Comparison of ENCODE assay signal across 11 cellular contexts in genomic region chr22:38413085-38414008, GRCh38. TPM values are rescaled to one million over a fixed set of nuclear protein-coding genes. Genes with fewer than 3 reads are reported as not detected.
A peak's percentile ranks its signal among the peaks of the same experiment; 100 is the strongest.
DNase-seq lines count a peak whose midpoint lies in the region; ATAC-seq and TF ChIP-seq lines count a peak whose summit lies in the region.
"Had no signal": no experiment of that assay in that cellular context is flagged by ENCODE, and none has a peak within 500 bp of the region (broad histone marks: within the 10 kb centered on the region; RNA-seq: fewer than 3 reads in every experiment).

No MANE protein-coding gene starts in this region.

- TF ChIP-seq CTCF in CD14-positive monocyte (IDR thresholded peaks at IDR 0.05) (peak; percentile 50), esophagus muscularis mucosa (IDR thresholded peaks at IDR 0.05) (no peak), osteocyte (IDR thresholded peaks at IDR 0.05) (no peak)

- H3K9me3 Mint-ChIP-seq in CD14-positive monocyte (peaks cover 0 to 10% (median 0%) of the 10 kb centered on the region in 7 donors), osteocyte (ENCODE audit: unreplicated experiment) (no peaks in the 10 kb centered on the region)
- H3K9me3 Mint-ChIP-seq: activated naive CD4-positive, alpha-beta T cell treated with anti-CD3 and anti-CD28 coated beads, Interleukin-2, amount 50 U/mL, for 72 hours had no signal

- no peak for TF ChIP-seq EP300 in esophagus muscularis mucosa (IDR thresholded peaks at IDR 0.05)

- H3K27me3 Mint-ChIP-seq in CD14-positive monocyte (ENCODE audit: low read depth in 3 of 3) (peaks cover 3 to 11% (median 4%) of the 10 kb centered on the region in 3 donors), osteocyte (ENCODE audit: unreplicated experiment) (no peaks in the 10 kb centered on the region)

- H3K4me1 Mint-ChIP-seq in CD14-positive monocyte (peaks cover 17% of the 10 kb centered on the region), osteocyte (ENCODE audit: unreplicated experiment) (no peaks in the 10 kb centered on the region)

- DNase-seq in CD14-positive monocyte (ENCODE audit: low spot score) (no peak), NCI-H2171 treated with DMSO at 0.1 percent for 48 hours (lab: John Stamatoyannopoulos, UW) (peak; percentile 98), esophagus muscularis mucosa (ENCODE audit: extremely low spot score) (peak; percentile 72), osteocyte (ENCODE audit: extremely low spot score, unreplicated experiment) (peak; percentile 80), NCI-H146 treated with DMSO at 0.1 percent for 48 hours (lab: John Stamatoyannopoulos, UW; ENCODE audit: unreplicated experiment) (no peak), HuH-7 (ENCODE audit: low spot score) (no peak)

- H3K4me3 ChIP-seq in esophagus muscularis mucosa, result peak overlapping the region; percentile 37 to 52 (median 42)

- H3K4me1 ChIP-seq in esophagus muscularis mucosa, result peaks cover 11 to 15% (median 14%) of the 10 kb centered on the region in 4 donors
- H3K4me1 ChIP-seq: Caco-2 had no signal

- H3K36me3 Mint-ChIP-seq in CD14-positive monocyte (no peaks in the 10 kb centered on the region), osteocyte (ENCODE audit: unreplicated experiment) (no peaks in the 10 kb centered on the region)
- H3K36me3 Mint-ChIP-seq: activated naive CD4-positive, alpha-beta T cell treated with anti-CD3 and anti-CD28 coated beads, Interleukin-2, amount 50 U/mL, for 72 hours had no signal

- intact Hi-C loops in CD14-positive monocyte (cut with micrococcal nuclease) (loop anchor here (5.0 to 10.0 kb wide), 2 partner anchors 159 to 161 kb away; partner anchors contain the start of gene DMC1 (in 2 of the 2)), esophagus muscularis mucosa (cut with DNase I) (loop anchor here (5.0 kb wide), 1 partner anchor 159 kb away; the partner anchor contains the start of gene DMC1)

- H3K36me3 ChIP-seq in esophagus muscularis mucosa, result no peaks in the 10 kb centered on the region

- H3K27ac Mint-ChIP-seq in CD14-positive monocyte (no peak overlapping the region), osteocyte (ENCODE audit: unreplicated experiment) (no peak overlapping the region)
- H3K27ac Mint-ChIP-seq: activated naive CD4-positive, alpha-beta T cell treated with anti-CD3 and anti-CD28 coated beads, Interleukin-2, amount 50 U/mL, for 72 hours; nephron had no signal

- no peak for ATAC-seq in GM21825 (IDR thresholded peaks at IDR 0.05; ENCODE audit: unreplicated experiment)
- no peak for ATAC-seq in GM18519 (IDR thresholded peaks at IDR 0.05; ENCODE audit: low FRiP score, unreplicated experiment)

- H3K4me3 Mint-ChIP-seq in CD14-positive monocyte (no peak overlapping the region), osteocyte (ENCODE audit: unreplicated experiment) (no peak overlapping the region)
- H3K4me3 Mint-ChIP-seq: nephron had no signal

- no peaks in the 10 kb centered on the region for H3K9me3 ChIP-seq in esophagus muscularis mucosa
- H3K9me3 ChIP-seq: Caco-2 had no signal

- no peak for TF ChIP-seq POLR2A in esophagus muscularis mucosa (IDR thresholded peaks at IDR 0.05; ENCODE audit: low read depth)

- H3K27ac ChIP-seq in esophagus muscularis mucosa (replicated peaks in 1 of 4), result no peak overlapping the region

- WGBS in esophagus muscularis mucosa, result 43% methylated on average over 15 of the region's 20 CpGs

- H3K27me3 ChIP-seq in esophagus muscularis mucosa, result peaks cover 0 to 5% (median 0%) of the 10 kb centered on the region in 4 donors

RNA-seq across cellular contexts. Expression of gene KCNJ4, which starts 41.7 kb away (rescaled TPM):
- polyA plus RNA-seq in CD14-positive monocyte, result not detected
- total RNA-seq in esophagus muscularis mucosa, result not detected
- total RNA-seq in osteocyte, result 0.43 and 0.57 TPM in 2 replicates
- total RNA-seq: activated naive CD4-positive, alpha-beta T cell treated with anti-CD3 and anti-CD28 coated beads, Interleukin-2, amount 50 U/mL, for 72 hours had no signal

RNA-seq across cellular contexts. Expression of gene KDELR3, which starts 54.5 kb away (rescaled TPM):
- polyA plus RNA-seq in CD14-positive monocyte, result not detected
- total RNA-seq in esophagus muscularis mucosa, result 10 to 100 TPM in 1 of 4 donors, 1 to 10 TPM in 3; 3.5 to 12.9 (median 7.0) TPM
- total RNA-seq in osteocyte, result 39.3 and 49.3 TPM in 2 replicates

Comparison
In these comparisons a context has a peak if more than half of its experiments do, and no peak if none do; other contexts are left out.
1. DNase-seq: peak in NCI-H2171 treated with DMSO at 0.1 percent for 48 hours (single experiment), esophagus muscularis mucosa (single experiment) and osteocyte (single experiment); none in CD14-positive monocyte (single experiment), NCI-H146 treated with DMSO at 0.1 percent for 48 hours (single experiment) and HuH-7 (single experiment).